13 cellular contexts compared by ENCODE assay signal in the genomic region with DNA sequence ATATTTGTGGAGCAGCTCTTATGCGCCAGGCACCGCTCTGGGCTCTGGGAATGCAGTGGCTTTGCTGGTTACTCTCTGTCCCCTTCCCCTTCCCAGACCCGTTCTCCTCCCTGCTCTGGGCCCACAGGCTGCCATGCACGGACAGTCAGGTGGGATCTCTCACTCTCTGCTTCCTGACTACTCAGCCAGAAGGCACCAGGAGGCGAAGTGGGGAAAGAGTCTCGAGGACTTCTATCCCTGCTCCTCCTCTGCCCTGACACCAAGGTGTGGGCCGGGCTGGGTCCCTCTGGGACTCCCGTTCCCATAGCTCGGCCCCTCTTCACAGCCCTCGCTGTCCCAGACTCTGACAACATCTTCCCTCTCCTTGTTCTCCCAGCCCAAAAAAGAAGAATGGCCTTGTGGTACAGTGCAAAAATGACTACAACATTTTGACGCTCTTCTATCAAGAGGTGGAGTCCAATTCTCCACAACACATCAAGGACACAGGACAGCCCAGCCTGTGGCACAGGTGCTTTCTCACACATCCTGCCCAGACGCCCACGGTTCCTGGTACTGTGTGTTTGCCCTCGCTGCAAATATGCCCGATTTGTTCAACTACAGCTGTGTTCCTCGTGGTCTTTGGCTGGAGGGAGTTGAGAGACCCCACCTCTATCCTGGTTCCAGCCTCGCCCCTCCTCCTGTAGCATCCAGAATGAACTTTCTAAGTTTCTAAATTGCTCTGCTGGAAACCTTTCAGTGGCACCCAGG. TPM values are rescaled to one million over a fixed set of nuclear protein-coding genes. Genes with fewer than 3 reads are reported as not detected.
DNase-seq lines count a peak whose midpoint lies in the region; ATAC-seq and TF ChIP-seq lines count a peak whose summit lies in the region.
"Had no signal": no experiment of that assay in that cellular context is flagged by ENCODE, and none has a peak within 500 bp of the region (broad histone marks: within the 10 kb centered on the region; RNA-seq: fewer than 3 reads in every experiment).

No MANE protein-coding gene starts in this region.

- POLR2A ChIA-PET in CD4-positive, alpha-beta memory T cell (lab: Charles Lee; ENCODE audit: partially characterized antibody) = interaction anchor here (2.1 to 9.8 kb wide), 3 partner anchors 13 to 20 kb away, joined by 8 to 285 read pairs (median 10); partner anchors contain the start of gene DUSP2
- POLR2A ChIA-PET in OCI-LY7 (lab: Charles Lee) = interaction anchor here (1.2 to 1.3 kb wide), 3 partner anchors 9 to 11 kb away, joined by 3 to 8 read pairs (median 5); no protein-coding TSS in a partner anchor

- H4K20me1 ChIP-seq in OCI-LY7 (ENCODE audit: insufficient read depth, low read length) = no peaks in the 10 kb centered on the region
- H4K20me1 ChIP-seq in neural progenitor cell (ENCODE audit: low read depth) = no peaks in the 10 kb centered on the region

- intact Hi-C loops in CD4-positive, alpha-beta memory T cell (cut with micrococcal nuclease) = no loop called here
- intact Hi-C loops in OCI-LY7 (cut with micrococcal nuclease; ENCODE audit: unreplicated experiment) = no loop called here
- intact Hi-C loops in activated naive CD4-positive, alpha-beta T cell treated with anti-CD3 and anti-CD28 coated beads for 36 hours (cut with micrococcal nuclease) = no loop called here

- H3K36me3 Mint-ChIP-seq in CD4-positive, alpha-beta memory T cell = no peaks in the 10 kb centered on the region
- H3K36me3 Mint-ChIP-seq in activated naive CD4-positive, alpha-beta T cell treated with anti-CD3 and anti-CD28 coated beads for 36 hours (ENCODE audit: low read depth) = peaks cover 4% of the 10 kb centered on the region
- H3K36me3 Mint-ChIP-seq in neural progenitor cell = no peaks in the 10 kb centered on the region

- peak overlapping the region in 7 of 8 donors; percentile 10 to 89 (median 68) for H3K4me3 Mint-ChIP-seq in CD4-positive, alpha-beta memory T cell
- peak overlapping the region; percentile 48 for H3K4me3 Mint-ChIP-seq in activated naive CD4-positive, alpha-beta T cell treated with anti-CD3 and anti-CD28 coated beads for 36 hours
- peak overlapping the region; percentile 44 for H3K4me3 Mint-ChIP-seq in neural progenitor cell

- H3K9me2 ChIP-seq in OCI-LY7 (ENCODE audit: insufficient read depth, low read length) = no peaks in the 10 kb centered on the region

- no peak for TF ChIP-seq CTCF in OCI-LY7 (conservative IDR thresholded peaks at IDR 0.05; ENCODE audit: low read length)
- TF ChIP-seq CTCF in neural progenitor cell (IDR thresholded peaks at IDR 0.05) = no peak

- H3K9me3 ChIP-seq in CD4-positive, alpha-beta memory T cell (ENCODE audit: control insufficient read depth in 1 of 2, low read length in 2 of 2) = no peaks in the 10 kb centered on the region
- peaks cover 5% of the 10 kb centered on the region; the same call in 1 of the 2 replicates for H3K9me3 ChIP-seq in OCI-LY7 (ENCODE audit: low read length)
- H3K9me3 ChIP-seq in neural progenitor cell (ENCODE audit: low read depth) = no peaks in the 10 kb centered on the region

- no peaks in the 10 kb centered on the region for H3F3A ChIP-seq in neural progenitor cell (ENCODE audit: low read depth)

- no peaks in the 10 kb centered on the region for H3K27me3 ChIP-seq in CD4-positive, alpha-beta memory T cell (ENCODE audit: insufficient read depth, low read length)
- H3K27me3 ChIP-seq in neural progenitor cell = no peaks in the 10 kb centered on the region
- H3K27me3 ChIP-seq: dorsolateral prefrontal cortex had no signal

- peak in 4 of 5 donors; percentile 33 to 57 (median 40) for DNase-seq in CD4-positive, alpha-beta memory T cell
- DNase-seq in OCI-LY7 (ENCODE audit: low spot score) = peak; percentile 66
- peak; percentile 83 for DNase-seq in activated naive CD4-positive, alpha-beta T cell treated with anti-CD3 and anti-CD28 coated beads for 36 hours
- no peak for DNase-seq in neural progenitor cell (ENCODE audit: low spot score)
- no peak for DNase-seq in COLO829 (ENCODE audit: low spot score)
- no peak for DNase-seq in NCI-H524 (lab: John Stamatoyannopoulos, UW)
- DNase-seq: KG1, mesendoderm, stomach, T1000 had no signal

- H3K36me3 ChIP-seq in CD4-positive, alpha-beta memory T cell (ENCODE audit: insufficient read depth, low read length) = no peaks in the 10 kb centered on the region
- H3K36me3 ChIP-seq in OCI-LY7 (ENCODE audit: insufficient read depth, low read length) = no peaks in the 10 kb centered on the region; the same call in 1 of the 2 replicates
- H3K36me3 ChIP-seq in neural progenitor cell = no peaks in the 10 kb centered on the region
- H3K36me3 ChIP-seq: stomach had no signal

- peaks cover 71% of the 10 kb centered on the region for H3K4me1 ChIP-seq in CD4-positive, alpha-beta memory T cell (ENCODE audit: insufficient read depth, low read length)
- H3K4me1 ChIP-seq in OCI-LY7 (ENCODE audit: insufficient read depth, low read length, poor library complexity, severe bottlenecking) (peaks cover 81% of the 10 kb centered on the region), neural progenitor cell (peaks cover 2% of the 10 kb centered on the region)
- H3K4me1 ChIP-seq: stomach had no signal

- H3K27me3 Mint-ChIP-seq in CD4-positive, alpha-beta memory T cell = no peaks in the 10 kb centered on the region
- H3K27me3 Mint-ChIP-seq in activated naive CD4-positive, alpha-beta T cell treated with anti-CD3 and anti-CD28 coated beads for 36 hours (ENCODE audit: low read depth) = no peaks in the 10 kb centered on the region
- H3K27me3 Mint-ChIP-seq in neural progenitor cell (ENCODE audit: insufficient read depth, low read depth) = peaks cover 7% of the 10 kb centered on the region

- CTCF ChIA-PET in CD4-positive, alpha-beta memory T cell (lab: Charles Lee; ENCODE audit: partially characterized antibody) = interaction anchor here (0.5 to 7.6 kb wide), 5 partner anchors 11 to 30 kb away, joined by 3 to 60 read pairs (median 19); partner anchors contain the start of gene ASTL
- CTCF ChIA-PET in OCI-LY7 (lab: Charles Lee; ENCODE audit: unreplicated experiment) = interaction anchor here (2.2 kb wide), 1 partner anchor 11 kb away, joined by 9 read pairs; no protein-coding TSS in a partner anchor
- CTCF ChIA-PET in activated naive CD4-positive, alpha-beta T cell treated with anti-CD3 and anti-CD28 coated beads for 36 hours (lab: Charles Lee) = interaction anchor here (0.8 to 5.4 kb wide), 6 partner anchors 14 to 167 kb away, joined by 3 to 76 read pairs (median 6); partner anchors contain the start of genes ASTL and DUSP2

- H2AFZ ChIP-seq in OCI-LY7 (ENCODE audit: low read length) = peak overlapping the region; percentile 80
- no peak overlapping the region for H2AFZ ChIP-seq in neural progenitor cell (replicated peaks)

- ATAC-seq in GM21723 (IDR thresholded peaks at IDR 0.05; ENCODE audit: unreplicated experiment) (no peak), GM18873 (IDR thresholded peaks at IDR 0.05; ENCODE audit: low FRiP score, unreplicated experiment) (no peak)

- peak overlapping the region; percentile 69 to 98 (median 78) for H3K27ac Mint-ChIP-seq in CD4-positive, alpha-beta memory T cell
- peak overlapping the region; percentile 95 for H3K27ac Mint-ChIP-seq in activated naive CD4-positive, alpha-beta T cell treated with anti-CD3 and anti-CD28 coated beads for 36 hours
- H3K27ac Mint-ChIP-seq in neural progenitor cell = no peak overlapping the region

- peak overlapping the region; percentile 53 for H3K4me2 ChIP-seq in OCI-LY7 (ENCODE audit: low read length)
- no peak overlapping the region for H3K4me2 ChIP-seq in neural progenitor cell

- H3K4me3 ChIP-seq in CD4-positive, alpha-beta memory T cell (ENCODE audit: low read length in 2 of 2) = no peak overlapping the region
- H3K4me3 ChIP-seq in OCI-LY7 (ENCODE audit: low read depth, low read length, poor library complexity, severe bottlenecking) = peak overlapping the region; percentile 12
- no peak overlapping the region for H3K4me3 ChIP-seq in neural progenitor cell
- H3K4me3 ChIP-seq: dorsolateral prefrontal cortex, stomach had no signal

- no peak overlapping the region for H3K27ac ChIP-seq in CD4-positive, alpha-beta memory T cell (ENCODE audit: low read depth, low read length)
- peak overlapping the region; percentile 46 for H3K27ac ChIP-seq in OCI-LY7 (ENCODE audit: low read depth, low read length, poor library complexity, severe bottlenecking)
- no peak overlapping the region for H3K27ac ChIP-seq in neural progenitor cell
- H3K27ac ChIP-seq: dorsolateral prefrontal cortex, stomach had no signal

- BruUV-seq in OCI-LY7 (replicated peaks; lab: Mats Ljungman, UMichigan) = no TSS peak

- H3K9me3 Mint-ChIP-seq in CD4-positive, alpha-beta memory T cell = peaks cover 0 to 2% (median 0%) of the 10 kb centered on the region in 8 donors
- peaks cover 9% of the 10 kb centered on the region for H3K9me3 Mint-ChIP-seq in activated naive CD4-positive, alpha-beta T cell treated with anti-CD3 and anti-CD28 coated beads for 36 hours
- H3K9me3 Mint-ChIP-seq in neural progenitor cell = peaks cover 2% of the 10 kb centered on the region

- H3K79me2 ChIP-seq in OCI-LY7 (ENCODE audit: insufficient read depth, low read depth, low read length) (no peaks in the 10 kb centered on the region), neural progenitor cell (ENCODE audit: low read depth) (no peaks in the 10 kb centered on the region)

- peaks cover 47 to 79% (median 66%) of the 10 kb centered on the region in 4 donors for H3K4me1 Mint-ChIP-seq in CD4-positive, alpha-beta memory T cell
- H3K4me1 Mint-ChIP-seq in activated naive CD4-positive, alpha-beta T cell treated with anti-CD3 and anti-CD28 coated beads for 36 hours (ENCODE audit: low read depth) = peaks cover 86% of the 10 kb centered on the region
- H3K4me1 Mint-ChIP-seq in neural progenitor cell = peaks cover 14% of the 10 kb centered on the region

- no peak overlapping the region for H3K9ac ChIP-seq in neural progenitor cell

RNA-seq across cellular contexts. Expression of gene DUSP2, which starts 14.0 kb away (rescaled TPM):
- 10 to 100 TPM; 33.4 to 34.6 TPM for total RNA-seq in CD4-positive, alpha-beta memory T cell
- polyA plus RNA-seq in CD4-positive, alpha-beta memory T cell = 100 to 1,000 TPM in 1 of 2 donors, 10 to 100 TPM in 1; 48.2 to 303 TPM
- 94.7 and 110 TPM in 2 replicates for total RNA-seq in OCI-LY7 (2014; rRNA removed; shearing (Covaris generic))
- 31.2 and 37.3 TPM in 2 replicates for total RNA-seq in OCI-LY7 (2022)
- total RNA-seq in activated naive CD4-positive, alpha-beta T cell treated with anti-CD3 and anti-CD28 coated beads for 36 hours = 100 to 1,000 TPM; 429 to 463 TPM
- total RNA-seq in neural progenitor cell (ENCODE audit: low replicate concordance) = 2.3 TPM in 1 of 2 replicates, not detected in the other

RNA-seq across cellular contexts. Expression of gene ASTL, which starts 21.0 kb away (rescaled TPM):
- total RNA-seq in CD4-positive, alpha-beta memory T cell = 1 to 10 TPM in 1 of 2 experiments, not detected in 1; 1.3 TPM
- under 1 TPM in 1 of 2 donors, not detected in 1; 0.48 TPM for polyA plus RNA-seq in CD4-positive, alpha-beta memory T cell
- total RNA-seq in OCI-LY7 (2014; rRNA removed; shearing (Covaris generic)) = 0.46 TPM in 1 of 2 replicates, not detected in the other
- total RNA-seq in OCI-LY7 (2022) (0.49 TPM in 1 of 2 replicates, not detected in the other), neural progenitor cell (ENCODE audit: low replicate concordance) (not detected in 2 replicates)
- total RNA-seq in activated naive CD4-positive, alpha-beta T cell treated with anti-CD3 and anti-CD28 coated beads for 36 hours = 1 to 10 TPM; 2.5 to 2.6 TPM
- total RNA-seq: stomach had no signal

RNA-seq across cellular contexts. Expression of gene ADRA2B, which starts 42.9 kb away (rescaled TPM):
- total RNA-seq in CD4-positive, alpha-beta memory T cell = not detected
- polyA plus RNA-seq in CD4-positive, alpha-beta memory T cell = not detected
- 0.06 TPM in 1 of 2 replicates, not detected in the other for total RNA-seq in OCI-LY7 (2014; rRNA removed; shearing (Covaris generic))
- total RNA-seq in OCI-LY7 (2022) (0.11 TPM in 1 of 2 replicates, not detected in the other), neural progenitor cell (ENCODE audit: low replicate concordance) (3.0 and 10.5 TPM in 2 replicates)
- total RNA-seq in activated naive CD4-positive, alpha-beta T cell treated with anti-CD3 and anti-CD28 coated beads for 36 hours = under 1 TPM; 0.52 TPM

RNA-seq across cellular contexts. Expression of gene STARD7, which starts 49.4 kb away (rescaled TPM):
- 10 to 100 TPM; 84.9 to 92.9 TPM for total RNA-seq in CD4-positive, alpha-beta memory T cell
- 100 to 1,000 TPM; 109 to 196 TPM for polyA plus RNA-seq in CD4-positive, alpha-beta memory T cell
- 208 and 239 TPM in 2 replicates for total RNA-seq in OCI-LY7 (2014; rRNA removed; shearing (Covaris generic))
- total RNA-seq in OCI-LY7 (2022) (186 and 206 TPM in 2 replicates), neural progenitor cell (ENCODE audit: low replicate concordance) (162 and 179 TPM in 2 replicates)
- total RNA-seq in activated naive CD4-positive, alpha-beta T cell treated with anti-CD3 and anti-CD28 coated beads for 36 hours = 10 to 100 TPM; 84.7 to 87.6 TPM

Comparison
In these comparisons a context has a peak if more than half of its experiments do, and no peak if none do; other contexts are left out.
1. DNase-seq: peak in CD4-positive, alpha-beta memory T cell (4 of 5), OCI-LY7 (single experiment) and activated naive CD4-positive, alpha-beta T cell treated with anti-CD3 and anti-CD28 coated beads for 36 hours (single experiment); none in neural progenitor cell (single experiment), COLO829 (single experiment) and NCI-H524 (0 of 2).
2. Peak in every context shown above with its lines, with median percentiles within 50 percentile points of each other: H3K4me3 Mint-ChIP-seq.